18 cellular contexts compared by ENCODE assay signal in genomic region chr6:141252828-141253608, GRCh38.
A peak's percentile ranks its signal among the peaks of the same experiment; 100 is the strongest.
DNase-seq lines count a peak whose midpoint lies in the region; ATAC-seq and TF ChIP-seq lines count a peak whose summit lies in the region.
"Had no signal": no experiment of that assay in that cellular context is flagged by ENCODE, and none has a peak within 500 bp of the region (broad histone marks: within the 10 kb centered on the region; RNA-seq: fewer than 3 reads in every experiment).

No MANE protein-coding gene starts in this region.

- H3K27me3 Mint-ChIP-seq in activated CD4-positive, alpha-beta memory T cell treated with anti-CD3 and anti-CD28 coated beads, Interleukin-2, amount 10 ng/mL, durations not matched to agents 7 days and 5 days: no peaks in the 10 kb centered on the region
- H3K27me3 Mint-ChIP-seq: activated CD4-positive, alpha-beta T cell treated with anti-CD3 and anti-CD28 coated beads, Interleukin-2, amount 10 ng/mL, durations not matched to agents 24 days and 14 days; IgD-negative memory B cell; stimulated activated naive CD8-positive, alpha-beta T cell treated with anti-CD3 and anti-CD28 coated beads, Interleukin-15, Interleukin-2, amounts not matched to agents 100 ng/mL and 50 ng/mL, for 24 hours had no signal

- H3K4me3 ChIP-seq in endocrine pancreas (ENCODE audit: control insufficient read depth, insufficient read depth, low read length) (peak overlapping the region; percentile 43), liver (ENCODE audit: low read depth in 1 of 3, low read length in 3 of 3) (peak overlapping the region in 1 of 3 donors; percentile 8), subcutaneous abdominal adipose tissue (ENCODE audit: low read depth in 1 of 5, low read length in 5 of 5) (peak overlapping the region in 2 of 5 donors; percentile 10 to 20), trophoblast cell (ENCODE audit: low read depth, low read length) (no peak overlapping the region)

- H3K18ac ChIP-seq in trophoblast cell (ENCODE audit: low read length): no peak overlapping the region

- no peaks in the 10 kb centered on the region for H3K9me3 Mint-ChIP-seq in activated CD4-positive, alpha-beta memory T cell treated with anti-CD3 and anti-CD28 coated beads, Interleukin-2, amount 10 ng/mL, durations not matched to agents 7 days and 5 days
- H3K9me3 Mint-ChIP-seq: activated CD4-positive, alpha-beta T cell treated with anti-CD3 and anti-CD28 coated beads, Interleukin-2, amount 10 ng/mL, durations not matched to agents 24 days and 14 days; stimulated activated naive CD8-positive, alpha-beta T cell treated with anti-CD3 and anti-CD28 coated beads, Interleukin-15, Interleukin-2, amounts not matched to agents 100 ng/mL and 50 ng/mL, for 24 hours; T-helper 1 cell treated with Interleukin-12 subunit alpha and Interleukin-12 subunit beta and Interleukin-4 antibody, amounts not matched to agents 30 μg/mL and 1 μg/mL, for 36 hours had no signal

- no peak for TF ChIP-seq CTCF in liver (IDR thresholded peaks at IDR 0.05; ENCODE audit: low read depth, low read length, missing input control)

- WGBS in liver: 45% methylated on average over 5 of the region's 5 CpGs
- WGBS in trophoblast cell (ENCODE audit: extremely low coverage, insufficient coverage, insufficient read length): no CpG with 5 or more reads among the region's 5 CpGs

- no peak overlapping the region for H2AFZ ChIP-seq in trophoblast cell (ENCODE audit: insufficient read depth, low read length, poor library complexity)

- H2AK5ac ChIP-seq in trophoblast cell (ENCODE audit: low read length): no peak overlapping the region

- no peak overlapping the region for H2BK120ac ChIP-seq in trophoblast cell (ENCODE audit: insufficient read depth, low read length, poor library complexity)

- no peak overlapping the region for H3K4me2 ChIP-seq in trophoblast cell (ENCODE audit: low read length)

- peak in 1 of 2 donors; percentile 24 for TF ChIP-seq RAD21 in liver (IDR thresholded peaks at IDR 0.05)

- no peak for ATAC-seq in HG03460 (IDR thresholded peaks at IDR 0.05; ENCODE audit: unreplicated experiment)
- ATAC-seq: foreskin keratinocyte had no signal

- H4K91ac ChIP-seq in trophoblast cell (ENCODE audit: low read depth, low read length): no peak overlapping the region

- no peaks in the 10 kb centered on the region for H3K4me1 Mint-ChIP-seq in activated CD4-positive, alpha-beta memory T cell treated with anti-CD3 and anti-CD28 coated beads, Interleukin-2, amount 10 ng/mL, durations not matched to agents 7 days and 5 days
- H3K4me1 Mint-ChIP-seq: activated CD4-positive, alpha-beta T cell treated with anti-CD3 and anti-CD28 coated beads, Interleukin-2, amount 10 ng/mL, durations not matched to agents 24 days and 14 days had no signal

- no peak overlapping the region for H2BK5ac ChIP-seq in trophoblast cell (ENCODE audit: low read depth, low read length, poor library complexity)

- no peak overlapping the region for H3K23ac ChIP-seq in trophoblast cell (ENCODE audit: low read length)

- H3K4me3 Mint-ChIP-seq in activated CD4-positive, alpha-beta memory T cell treated with anti-CD3 and anti-CD28 coated beads, Interleukin-2, amount 10 ng/mL, durations not matched to agents 7 days and 5 days: no peak overlapping the region
- H3K4me3 Mint-ChIP-seq: activated CD4-positive, alpha-beta T cell treated with anti-CD3 and anti-CD28 coated beads, Interleukin-2, amount 10 ng/mL, durations not matched to agents 24 days and 14 days; stimulated activated naive CD8-positive, alpha-beta T cell treated with anti-CD3 and anti-CD28 coated beads, Interleukin-15, Interleukin-2, amounts not matched to agents 100 ng/mL and 50 ng/mL, for 24 hours; T-helper 1 cell treated with Interleukin-12 subunit alpha and Interleukin-12 subunit beta and Interleukin-4 antibody, amounts not matched to agents 30 μg/mL and 1 μg/mL, for 36 hours had no signal

- H4K8ac ChIP-seq in trophoblast cell (ENCODE audit: low read depth, low read length): no peak overlapping the region

- no peak overlapping the region for H3K4ac ChIP-seq in trophoblast cell (ENCODE audit: low read depth, low read length)

- H3K27ac Mint-ChIP-seq in activated CD4-positive, alpha-beta memory T cell treated with anti-CD3 and anti-CD28 coated beads, Interleukin-2, amount 10 ng/mL, durations not matched to agents 7 days and 5 days: no peak overlapping the region
- H3K27ac Mint-ChIP-seq: activated CD4-positive, alpha-beta T cell treated with anti-CD3 and anti-CD28 coated beads, Interleukin-2, amount 10 ng/mL, durations not matched to agents 24 days and 14 days; IgD-negative memory B cell; stimulated activated naive CD8-positive, alpha-beta T cell treated with anti-CD3 and anti-CD28 coated beads, Interleukin-15, Interleukin-2, amounts not matched to agents 100 ng/mL and 50 ng/mL, for 24 hours; T-helper 1 cell treated with Interleukin-12 subunit alpha and Interleukin-12 subunit beta and Interleukin-4 antibody, amounts not matched to agents 30 μg/mL and 1 μg/mL, for 36 hours had no signal

- CTCF ChIA-PET in activated CD4-positive, alpha-beta memory T cell treated with anti-CD3 and anti-CD28 coated beads, Interleukin-2, amount 10 ng/mL, durations not matched to agents 7 days and 5 days (lab: Charles Lee): no interaction called here

- H3K4me1 ChIP-seq in endocrine pancreas (ENCODE audit: control insufficient read depth, insufficient read depth, low read length) (no peaks in the 10 kb centered on the region), liver (ENCODE audit: control insufficient read depth in 4 of 4, insufficient read depth in 4 of 4, low read length in 3 of 4) (peaks cover 0 to 10% (median 3%) of the 10 kb centered on the region in 4 donors), subcutaneous abdominal adipose tissue (ENCODE audit: control insufficient read depth in 5 of 5, insufficient read depth in 5 of 5, low read length in 5 of 5) (peaks cover 0 to 9% (median 3%) of the 10 kb centered on the region in 5 donors), trophoblast cell (ENCODE audit: control insufficient read depth in 1 of 2, insufficient read depth in 2 of 2, low read length in 2 of 2) (no peaks in the 10 kb centered on the region)
- H3K4me1 ChIP-seq: foreskin keratinocyte had no signal

- POLR2A ChIA-PET in activated CD4-positive, alpha-beta memory T cell treated with anti-CD3 and anti-CD28 coated beads, Interleukin-2, amount 10 ng/mL, durations not matched to agents 7 days and 5 days (lab: Charles Lee): no interaction called here

- peak overlapping the region in 1 of 2 donors; percentile 35 for H3K27ac ChIP-seq in liver (ENCODE audit: low read depth in 1 of 2, low read length in 2 of 2)
- H3K27ac ChIP-seq in subcutaneous abdominal adipose tissue (ENCODE audit: low read depth, low read length): peak overlapping the region; percentile 43
- no peak overlapping the region for H3K27ac ChIP-seq in trophoblast cell (ENCODE audit: low read depth, low read length)
- H3K27ac ChIP-seq: C4-2B, foreskin keratinocyte had no signal

- H3K36me3 ChIP-seq in endocrine pancreas (ENCODE audit: control insufficient read depth, insufficient read depth, low read length) (no peaks in the 10 kb centered on the region), liver (ENCODE audit: control insufficient read depth in 4 of 4, insufficient read depth in 3 of 4, low read depth in 1 of 4, low read length in 3 of 4) (no peaks in the 10 kb centered on the region), subcutaneous abdominal adipose tissue (ENCODE audit: control insufficient read depth in 5 of 5, insufficient read depth in 5 of 5, low read length in 5 of 5) (no peaks in the 10 kb centered on the region), trophoblast cell (ENCODE audit: control insufficient read depth in 1 of 2, insufficient read depth in 2 of 2, low read length in 2 of 2) (no peaks in the 10 kb centered on the region)

- H3K14ac ChIP-seq in trophoblast cell (ENCODE audit: low read length): no peak overlapping the region

- no peaks in the 10 kb centered on the region for H3K27me3 ChIP-seq in endocrine pancreas (ENCODE audit: control insufficient read depth, insufficient read depth, low read length)
- H3K27me3 ChIP-seq in liver (ENCODE audit: control insufficient read depth in 4 of 4, insufficient read depth in 4 of 4, low read length in 3 of 4): no peaks in the 10 kb centered on the region
- H3K27me3 ChIP-seq in subcutaneous abdominal adipose tissue (ENCODE audit: control insufficient read depth in 5 of 5, insufficient read depth in 4 of 5, low read length in 5 of 5): no peaks in the 10 kb centered on the region
- no peaks in the 10 kb centered on the region for H3K27me3 ChIP-seq in trophoblast cell (ENCODE audit: insufficient read depth, low read length)
- H3K27me3 ChIP-seq: foreskin keratinocyte had no signal

- DNase-seq in OCI-M1 (lab: John Stamatoyannopoulos, UW) (peak; percentile 67), RPMI8226 (no peak), trophoblast cell (no peak)
- DNase-seq in activated CD4-positive, alpha-beta memory T cell treated with anti-CD3 and anti-CD28 coated beads, Interleukin-2, amount 10 ng/mL, durations not matched to agents 7 days and 5 days: no peak
- DNase-seq: activated CD4-positive, alpha-beta T cell treated with anti-CD3 and anti-CD28 coated beads, Interleukin-2, amount 10 ng/mL, durations not matched to agents 24 days and 14 days; EL; foreskin keratinocyte; NCI-H1694; nucleus accumbens; stimulated activated CD4-positive, alpha-beta T cell treated with anti-CD3 and anti-CD28 coated beads, Interleukin-4, amount 100 ng/mL, for 24 hours had no signal

- H3K36me3 Mint-ChIP-seq in activated CD4-positive, alpha-beta memory T cell treated with anti-CD3 and anti-CD28 coated beads, Interleukin-2, amount 10 ng/mL, durations not matched to agents 7 days and 5 days (ENCODE audit: low read depth): no peaks in the 10 kb centered on the region
- H3K36me3 Mint-ChIP-seq: IgD-negative memory B cell had no signal

- H3K9me3 ChIP-seq in endocrine pancreas (ENCODE audit: control insufficient read depth, low read length) (no peaks in the 10 kb centered on the region), liver (ENCODE audit: control insufficient read depth in 4 of 4, low read length in 3 of 4) (no peaks in the 10 kb centered on the region), subcutaneous abdominal adipose tissue (ENCODE audit: control insufficient read depth in 5 of 5, low read length in 5 of 5) (peaks cover 0 to 2% (median 0%) of the 10 kb centered on the region in 5 donors), trophoblast cell (ENCODE audit: insufficient read depth, low read depth, low read length) (no peaks in the 10 kb centered on the region)

- H4K12ac ChIP-seq in trophoblast cell (ENCODE audit: low read depth, low read length): no peak overlapping the region

- no peak overlapping the region for H2BK12ac ChIP-seq in trophoblast cell (ENCODE audit: low read length)

- no peaks in the 10 kb centered on the region for H3K79me1 ChIP-seq in trophoblast cell (ENCODE audit: low read length)

- no peaks in the 10 kb centered on the region for H3K79me2 ChIP-seq in trophoblast cell (ENCODE audit: control insufficient read depth, insufficient read depth, low read length, poor library complexity)

- H3K9ac ChIP-seq in endocrine pancreas (ENCODE audit: control insufficient read depth, insufficient read depth, low read length): no peak overlapping the region
- H3K9ac ChIP-seq in liver (ENCODE audit: low read depth in 1 of 2, low read length in 2 of 2): no peak overlapping the region
- peak overlapping the region in 1 of 5 donors; percentile 13 for H3K9ac ChIP-seq in subcutaneous abdominal adipose tissue (ENCODE audit: low read length in 5 of 5)
- H3K9ac ChIP-seq in trophoblast cell (ENCODE audit: low read length): no peak overlapping the region
